Comparison of ENCODE assay signal across 1 cellular context in the genomic region with DNA sequence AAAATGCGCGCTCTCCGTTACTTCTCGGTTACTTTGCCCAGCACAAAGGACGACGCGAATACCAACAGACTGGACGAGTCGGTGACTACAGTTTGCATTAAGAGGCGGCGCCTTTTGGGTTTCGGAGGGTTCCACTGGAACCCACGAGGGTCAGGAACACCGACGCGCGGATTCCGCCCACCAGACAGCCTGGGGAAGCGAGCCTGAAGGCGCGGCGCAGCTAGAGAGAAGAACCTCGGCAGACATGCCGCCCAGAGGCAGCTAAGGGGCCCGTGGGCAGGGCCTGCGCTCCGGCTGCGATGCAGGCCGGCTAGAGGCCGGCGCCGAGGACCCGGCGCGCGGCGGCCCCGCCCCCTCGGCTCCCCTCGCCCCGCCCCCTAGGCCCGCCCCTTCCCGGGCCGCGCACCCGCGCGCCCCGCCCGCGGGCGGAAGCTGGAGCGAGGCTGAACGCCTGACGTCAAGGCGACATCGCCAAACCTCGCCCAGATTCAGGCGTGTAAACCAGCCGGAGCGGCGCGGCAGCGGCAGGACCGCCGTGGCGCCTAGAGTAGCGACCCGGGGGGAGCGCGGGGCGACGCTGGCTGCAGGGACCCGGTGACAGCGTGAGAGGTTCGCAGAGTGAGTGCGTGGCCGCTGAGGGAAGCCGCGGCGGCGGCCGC.
TF ChIP-seq lines count a peak whose summit lies in the region.

TSS of gene RAP1B (plus strand) at position 465 of the 659 bp plus-strand sequence. CDS start 37,826 bp downstream, outside the sequence.

TF ChIP-seq in K562, 482 proteins besides CTCF, POLR2A, EP300 and RAD21 (continued from another document and continues in another):
- TF ChIP-seq, protein P1, sequence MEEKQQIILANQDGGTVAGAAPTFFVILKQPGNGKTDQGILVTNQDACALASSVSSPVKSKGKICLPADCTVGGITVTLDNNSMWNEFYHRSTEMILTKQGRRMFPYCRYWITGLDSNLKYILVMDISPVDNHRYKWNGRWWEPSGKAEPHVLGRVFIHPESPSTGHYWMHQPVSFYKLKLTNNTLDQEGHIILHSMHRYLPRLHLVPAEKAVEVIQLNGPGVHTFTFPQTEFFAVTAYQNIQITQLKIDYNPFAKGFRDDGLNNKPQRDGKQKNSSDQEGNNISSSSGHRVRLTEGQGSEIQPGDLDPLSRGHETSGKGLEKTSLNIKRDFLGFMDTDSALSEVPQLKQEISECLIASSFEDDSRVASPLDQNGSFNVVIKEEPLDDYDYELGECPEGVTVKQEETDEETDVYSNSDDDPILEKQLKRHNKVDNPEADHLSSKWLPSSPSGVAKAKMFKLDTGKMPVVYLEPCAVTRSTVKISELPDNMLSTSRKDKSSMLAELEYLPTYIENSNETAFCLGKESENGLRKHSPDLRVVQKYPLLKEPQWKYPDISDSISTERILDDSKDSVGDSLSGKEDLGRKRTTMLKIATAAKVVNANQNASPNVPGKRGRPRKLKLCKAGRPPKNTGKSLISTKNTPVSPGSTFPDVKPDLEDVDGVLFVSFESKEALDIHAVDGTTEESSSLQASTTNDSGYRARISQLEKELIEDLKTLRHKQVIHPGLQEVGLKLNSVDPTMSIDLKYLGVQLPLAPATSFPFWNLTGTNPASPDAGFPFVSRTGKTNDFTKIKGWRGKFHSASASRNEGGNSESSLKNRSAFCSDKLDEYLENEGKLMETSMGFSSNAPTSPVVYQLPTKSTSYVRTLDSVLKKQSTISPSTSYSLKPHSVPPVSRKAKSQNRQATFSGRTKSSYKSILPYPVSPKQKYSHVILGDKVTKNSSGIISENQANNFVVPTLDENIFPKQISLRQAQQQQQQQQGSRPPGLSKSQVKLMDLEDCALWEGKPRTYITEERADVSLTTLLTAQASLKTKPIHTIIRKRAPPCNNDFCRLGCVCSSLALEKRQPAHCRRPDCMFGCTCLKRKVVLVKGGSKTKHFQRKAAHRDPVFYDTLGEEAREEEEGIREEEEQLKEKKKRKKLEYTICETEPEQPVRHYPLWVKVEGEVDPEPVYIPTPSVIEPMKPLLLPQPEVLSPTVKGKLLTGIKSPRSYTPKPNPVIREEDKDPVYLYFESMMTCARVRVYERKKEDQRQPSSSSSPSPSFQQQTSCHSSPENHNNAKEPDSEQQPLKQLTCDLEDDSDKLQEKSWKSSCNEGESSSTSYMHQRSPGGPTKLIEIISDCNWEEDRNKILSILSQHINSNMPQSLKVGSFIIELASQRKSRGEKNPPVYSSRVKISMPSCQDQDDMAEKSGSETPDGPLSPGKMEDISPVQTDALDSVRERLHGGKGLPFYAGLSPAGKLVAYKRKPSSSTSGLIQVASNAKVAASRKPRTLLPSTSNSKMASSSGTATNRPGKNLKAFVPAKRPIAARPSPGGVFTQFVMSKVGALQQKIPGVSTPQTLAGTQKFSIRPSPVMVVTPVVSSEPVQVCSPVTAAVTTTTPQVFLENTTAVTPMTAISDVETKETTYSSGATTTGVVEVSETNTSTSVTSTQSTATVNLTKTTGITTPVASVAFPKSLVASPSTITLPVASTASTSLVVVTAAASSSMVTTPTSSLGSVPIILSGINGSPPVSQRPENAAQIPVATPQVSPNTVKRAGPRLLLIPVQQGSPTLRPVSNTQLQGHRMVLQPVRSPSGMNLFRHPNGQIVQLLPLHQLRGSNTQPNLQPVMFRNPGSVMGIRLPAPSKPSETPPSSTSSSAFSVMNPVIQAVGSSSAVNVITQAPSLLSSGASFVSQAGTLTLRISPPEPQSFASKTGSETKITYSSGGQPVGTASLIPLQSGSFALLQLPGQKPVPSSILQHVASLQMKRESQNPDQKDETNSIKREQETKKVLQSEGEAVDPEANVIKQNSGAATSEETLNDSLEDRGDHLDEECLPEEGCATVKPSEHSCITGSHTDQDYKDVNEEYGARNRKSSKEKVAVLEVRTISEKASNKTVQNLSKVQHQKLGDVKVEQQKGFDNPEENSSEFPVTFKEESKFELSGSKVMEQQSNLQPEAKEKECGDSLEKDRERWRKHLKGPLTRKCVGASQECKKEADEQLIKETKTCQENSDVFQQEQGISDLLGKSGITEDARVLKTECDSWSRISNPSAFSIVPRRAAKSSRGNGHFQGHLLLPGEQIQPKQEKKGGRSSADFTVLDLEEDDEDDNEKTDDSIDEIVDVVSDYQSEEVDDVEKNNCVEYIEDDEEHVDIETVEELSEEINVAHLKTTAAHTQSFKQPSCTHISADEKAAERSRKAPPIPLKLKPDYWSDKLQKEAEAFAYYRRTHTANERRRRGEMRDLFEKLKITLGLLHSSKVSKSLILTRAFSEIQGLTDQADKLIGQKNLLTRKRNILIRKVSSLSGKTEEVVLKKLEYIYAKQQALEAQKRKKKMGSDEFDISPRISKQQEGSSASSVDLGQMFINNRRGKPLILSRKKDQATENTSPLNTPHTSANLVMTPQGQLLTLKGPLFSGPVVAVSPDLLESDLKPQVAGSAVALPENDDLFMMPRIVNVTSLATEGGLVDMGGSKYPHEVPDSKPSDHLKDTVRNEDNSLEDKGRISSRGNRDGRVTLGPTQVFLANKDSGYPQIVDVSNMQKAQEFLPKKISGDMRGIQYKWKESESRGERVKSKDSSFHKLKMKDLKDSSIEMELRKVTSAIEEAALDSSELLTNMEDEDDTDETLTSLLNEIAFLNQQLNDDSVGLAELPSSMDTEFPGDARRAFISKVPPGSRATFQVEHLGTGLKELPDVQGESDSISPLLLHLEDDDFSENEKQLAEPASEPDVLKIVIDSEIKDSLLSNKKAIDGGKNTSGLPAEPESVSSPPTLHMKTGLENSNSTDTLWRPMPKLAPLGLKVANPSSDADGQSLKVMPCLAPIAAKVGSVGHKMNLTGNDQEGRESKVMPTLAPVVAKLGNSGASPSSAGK (IDR thresholded peaks at IDR 0.05) = 0 out of 2 replicates have a peak, but pooled peaks have one; percentile 16
- TF ChIP-seq SNAPC5 (CRISPR knock-in tag; IDR thresholded peaks at IDR 0.05) (no peak), MECOM (CRISPR knock-in tag; IDR thresholded peaks at IDR 0.05) (no peak), HDAC8 (tag; IDR thresholded peaks at IDR 0.05) (no peak), L3MBTL2 (IDR thresholded peaks at IDR 0.05) (no peak; the same call in 1 of the 2 replicates), POU5F1 (IDR thresholded peaks at IDR 0.05; ENCODE audit: borderline replicate concordance, low read depth, low read length, partially characterized antibody) (no peak), NFIX (CRISPR knock-in tag; IDR thresholded peaks at IDR 0.05; ENCODE audit: low read depth) (no peak), ATF3 (IDR thresholded peaks at IDR 0.05) (no peak), ATF3 (CRISPR knock-in tag; conservative IDR thresholded peaks at IDR 0.05) (no peak), YBX1 (IDR thresholded peaks at IDR 0.05) (no peak), STAG1 (CRISPR knock-in tag; IDR thresholded peaks at IDR 0.05; ENCODE audit: borderline replicate concordance) (no peak), CTBP1 (IDR thresholded peaks at IDR 0.05; ENCODE audit: borderline replicate concordance) (peak; percentile 56; the same call in 1 of the 2 replicates), POLR2H (tag; IDR thresholded peaks at IDR 0.05; ENCODE audit: low read depth) (peak; percentile 89), IRF2 (CRISPR knock-in tag; IDR thresholded peaks at IDR 0.05) (no peak), CREB1 (IDR thresholded peaks at IDR 0.05) (peak; percentile 80), CREB1 (CRISPR knock-in tag; IDR thresholded peaks at IDR 0.05) (peak; percentile 73), E2F6 (IDR thresholded peaks at IDR 0.05; ENCODE audit: borderline replicate concordance in 1 of 2, extremely low read depth in 1 of 2, insufficient read depth in 1 of 2, insufficient read length in 1 of 2, low read depth in 1 of 2, low read length in 1 of 2, poor library complexity in 1 of 2, severe bottlenecking in 1 of 2) (peak; percentile 61 to 83), ZNF75A (CRISPR knock-in tag; IDR thresholded peaks at IDR 0.05) (no peak), MAFK (IDR thresholded peaks at IDR 0.05; ENCODE audit: low read length) (no peak), TGIF2 (CRISPR knock-in tag; IDR thresholded peaks at IDR 0.05) (no peak), RBM17 (IDR thresholded peaks at IDR 0.05; ENCODE audit: borderline replicate concordance, low read depth, low read length) (no peak), EZH2 (IDR thresholded peaks at IDR 0.05; ENCODE audit: borderline replicate concordance, low read depth, low read length) (no peak), ZNF695 (CRISPR knock-in tag; IDR thresholded peaks at IDR 0.05) (no peak), BDP1 (IDR thresholded peaks at IDR 0.05; ENCODE audit: insufficient read depth, insufficient read length) (no peak), ZNF707 (CRISPR knock-in tag; conservative IDR thresholded peaks at IDR 0.05) (no peak), ZNF347 (CRISPR knock-in tag; IDR thresholded peaks at IDR 0.05; ENCODE audit: low read depth) (no peak), SIX5 (IDR thresholded peaks at IDR 0.05; ENCODE audit: borderline replicate concordance in 1 of 2, insufficient read depth in 1 of 2, low read depth in 1 of 2, low read length in 2 of 2) (no peak), ZNF444 (CRISPR knock-in tag; IDR thresholded peaks at IDR 0.05) (no peak), ZNF764 (CRISPR knock-in tag; IDR thresholded peaks at IDR 0.05; ENCODE audit: low read depth) (no peak), ZEB2 (IDR thresholded peaks at IDR 0.05) (no peak), ZNF76 (CRISPR knock-in tag; IDR thresholded peaks at IDR 0.05; ENCODE audit: borderline replicate concordance) (no peak), SUPT5H (IDR thresholded peaks at IDR 0.05) (peak; percentile 87), TOE1 (IDR thresholded peaks at IDR 0.05; ENCODE audit: borderline replicate concordance) (0 out of 2 replicates have a peak, but pooled peaks have one; percentile 31), TOE1 (CRISPR knock-in tag; IDR thresholded peaks at IDR 0.05; ENCODE audit: borderline replicate concordance, low read depth) (0 out of 2 replicates have a peak, but pooled peaks have one; percentile 50), RFX1 (IDR thresholded peaks at IDR 0.05) (no peak), SMC3 (conservative IDR thresholded peaks at IDR 0.05; ENCODE audit: insufficient read depth, low read depth, low read length) (no peak), ZNF766 (CRISPR knock-in tag; conservative IDR thresholded peaks at IDR 0.05) (no peak), ZNF197 (CRISPR knock-in tag; IDR thresholded peaks at IDR 0.05; ENCODE audit: low read depth) (no peak)
- TF ChIP-seq, protein P2, sequence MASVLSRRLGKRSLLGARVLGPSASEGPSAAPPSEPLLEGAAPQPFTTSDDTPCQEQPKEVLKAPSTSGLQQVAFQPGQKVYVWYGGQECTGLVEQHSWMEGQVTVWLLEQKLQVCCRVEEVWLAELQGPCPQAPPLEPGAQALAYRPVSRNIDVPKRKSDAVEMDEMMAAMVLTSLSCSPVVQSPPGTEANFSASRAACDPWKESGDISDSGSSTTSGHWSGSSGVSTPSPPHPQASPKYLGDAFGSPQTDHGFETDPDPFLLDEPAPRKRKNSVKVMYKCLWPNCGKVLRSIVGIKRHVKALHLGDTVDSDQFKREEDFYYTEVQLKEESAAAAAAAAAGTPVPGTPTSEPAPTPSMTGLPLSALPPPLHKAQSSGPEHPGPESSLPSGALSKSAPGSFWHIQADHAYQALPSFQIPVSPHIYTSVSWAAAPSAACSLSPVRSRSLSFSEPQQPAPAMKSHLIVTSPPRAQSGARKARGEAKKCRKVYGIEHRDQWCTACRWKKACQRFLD (CRISPR knock-in tag; IDR thresholded peaks at IDR 0.05) = peak; percentile 53; the same call in 1 of the 2 replicates
- TF ChIP-seq, protein P3, sequence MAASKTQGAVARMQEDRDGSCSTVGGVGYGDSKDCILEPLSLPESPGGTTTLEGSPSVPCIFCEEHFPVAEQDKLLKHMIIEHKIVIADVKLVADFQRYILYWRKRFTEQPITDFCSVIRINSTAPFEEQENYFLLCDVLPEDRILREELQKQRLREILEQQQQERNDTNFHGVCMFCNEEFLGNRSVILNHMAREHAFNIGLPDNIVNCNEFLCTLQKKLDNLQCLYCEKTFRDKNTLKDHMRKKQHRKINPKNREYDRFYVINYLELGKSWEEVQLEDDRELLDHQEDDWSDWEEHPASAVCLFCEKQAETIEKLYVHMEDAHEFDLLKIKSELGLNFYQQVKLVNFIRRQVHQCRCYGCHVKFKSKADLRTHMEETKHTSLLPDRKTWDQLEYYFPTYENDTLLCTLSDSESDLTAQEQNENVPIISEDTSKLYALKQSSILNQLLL (CRISPR knock-in tag; IDR thresholded peaks at IDR 0.05; ENCODE audit: borderline replicate concordance) = no peak
- TF ChIP-seq, protein P4, sequence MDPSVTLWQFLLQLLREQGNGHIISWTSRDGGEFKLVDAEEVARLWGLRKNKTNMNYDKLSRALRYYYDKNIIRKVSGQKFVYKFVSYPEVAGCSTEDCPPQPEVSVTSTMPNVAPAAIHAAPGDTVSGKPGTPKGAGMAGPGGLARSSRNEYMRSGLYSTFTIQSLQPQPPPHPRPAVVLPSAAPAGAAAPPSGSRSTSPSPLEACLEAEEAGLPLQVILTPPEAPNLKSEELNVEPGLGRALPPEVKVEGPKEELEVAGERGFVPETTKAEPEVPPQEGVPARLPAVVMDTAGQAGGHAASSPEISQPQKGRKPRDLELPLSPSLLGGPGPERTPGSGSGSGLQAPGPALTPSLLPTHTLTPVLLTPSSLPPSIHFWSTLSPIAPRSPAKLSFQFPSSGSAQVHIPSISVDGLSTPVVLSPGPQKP (CRISPR knock-in tag; IDR thresholded peaks at IDR 0.05) = no peak
